Comparison of ENCODE assay signal across 8 cellular contexts in genomic region chr1:95043141-95043980, GRCh38. TPM values are rescaled to one million over a fixed set of nuclear protein-coding genes. Genes with fewer than 3 reads are reported as not detected.
DNase-seq lines count a peak whose midpoint lies in the region; ATAC-seq and TF ChIP-seq lines count a peak whose summit lies in the region.

No MANE protein-coding gene starts in this region.

- TF ChIP-seq CTCF in GM13976 (IDR thresholded peaks at IDR 0.05; ENCODE audit: borderline replicate concordance, control extremely low read depth, extremely low read depth, insufficient read depth, missing control alignments): peak; percentile 97

- in situ Hi-C loops in GM13976 (cut with MboI; ENCODE audit: low sequenced_read_pairs, unreplicated experiment): no loop called here

- peaks cover 9% of the 10 kb centered on the region for H3K4me1 ChIP-seq in rectal smooth muscle tissue (ENCODE audit: control insufficient read depth, insufficient read depth, low read length)

- H3K4me3 ChIP-seq in rectal smooth muscle tissue (ENCODE audit: low read length): no peak overlapping the region

- intact Hi-C loops in left ventricle myocardium superior (cut with micrococcal nuclease): loop anchor here (2.0 kb wide), 1 partner anchor 189 kb away; no protein-coding TSS in a partner anchor

- H3K27me3 ChIP-seq in rectal smooth muscle tissue (ENCODE audit: control insufficient read depth, insufficient read depth, low read length): no peaks in the 10 kb centered on the region

- no peaks in the 10 kb centered on the region for H3K36me3 ChIP-seq in rectal smooth muscle tissue (ENCODE audit: control insufficient read depth, insufficient read depth, low read length)

- peak; percentile 69 for DNase-seq in GM13976 (ENCODE audit: low spot score)
- DNase-seq in NCI-H1436 (lab: John Stamatoyannopoulos, UW): peak; percentile 74
- peak; percentile 81 for DNase-seq in SW480 (ENCODE audit: low spot score)
- DNase-seq in amniotic epithelial cell (ENCODE audit: low read depth): peak; percentile 79
- DNase-seq in left ventricle myocardium superior: peak; percentile 85
- DNase-seq in cortex of kidney (lab: John Stamatoyannopoulos, UW): no peak

- ATAC-seq in HG02852 (IDR thresholded peaks at IDR 0.05; ENCODE audit: unreplicated experiment): peak; percentile 93
- ATAC-seq in left ventricle myocardium superior: peak; percentile 85

- H3K9ac ChIP-seq in rectal smooth muscle tissue (ENCODE audit: low read length): no peak overlapping the region

- H3K27ac ChIP-seq in rectal smooth muscle tissue (ENCODE audit: low read depth, low read length): peak overlapping the region; percentile 81

RNA-seq across cellular contexts. Expression of gene ALG14, which starts 29.4 kb away (rescaled TPM):
- total RNA-seq in left ventricle myocardium superior: 1.3 TPM
